In genomic region chr3:101573449-101574387, GRCh38 we compare ENCODE assay signal across 8 cellular contexts. TPM values are rescaled to one million over a fixed set of nuclear protein-coding genes. Genes with fewer than 3 reads are reported as not detected.
DNase-seq lines count a peak whose midpoint lies in the region; ATAC-seq and TF ChIP-seq lines count a peak whose summit lies in the region.

TSS of gene PCNP (plus strand) at chr3:101574180. CDS start at chr3:101574216, 36 bp downstream.

- H3K18ac ChIP-seq in IMR-90 (ENCODE audit: low read depth, low read length), result peak within 1 kb of the TSS; percentile 84

- no peaks in the 10 kb centered on the region for H3K4me1 ChIP-seq in IMR-90 (ENCODE audit: control insufficient read depth, insufficient read depth, low read length)
- peaks cover 19% of the 10 kb centered on the region for H3K4me1 ChIP-seq in mucosa of descending colon (ENCODE audit: low read depth)

- in situ Hi-C loops in IMR-90 (cut with MboI; ENCODE audit: low sequenced_read_pairs), result no loop called here

- H3K4me3 ChIP-seq in IMR-90 (ENCODE audit: insufficient read depth, low read depth, low read length) (peak within 1 kb of the TSS; percentile 75), epithelial cell of esophagus (ENCODE audit: low read length) (peak within 1 kb of the TSS; percentile 96), mucosa of descending colon (peak within 1 kb of the TSS; percentile 95)

- H4K5ac ChIP-seq in IMR-90 (ENCODE audit: low read depth, low read length), result peak within 1 kb of the TSS; percentile 97

- H3K9me3 ChIP-seq in IMR-90 (ENCODE audit: control insufficient read depth, insufficient read depth, low read length) (no peaks in the 10 kb centered on the region), mucosa of descending colon (no peaks in the 10 kb centered on the region)

- no peaks in the 10 kb centered on the region for H3K9me1 ChIP-seq in IMR-90 (ENCODE audit: insufficient read depth, low read length)

- no TSS peak for BruUV-seq in IMR-90 (replicated peaks; lab: Mats Ljungman, UMichigan)

- POLR2A ChIA-PET in IMR-90 (lab: Charles Lee; ENCODE audit: unreplicated experiment), result interaction anchor here (0.5 kb wide), 2 partner anchors 18 to 171 kb away, joined by 4 to 8 read pairs; no protein-coding TSS in a partner anchor

- peak within 1 kb of the TSS; percentile 97 for H3K9ac ChIP-seq in IMR-90 (ENCODE audit: low read depth, low read length)

- TF ChIP-seq POLR2A in IMR-90 (IDR thresholded peaks at IDR 0.05; ENCODE audit: low read depth, low read length), result peak; percentile 93

- peak within 1 kb of the TSS; percentile 96 for H3K14ac ChIP-seq in IMR-90 (replicated peaks; ENCODE audit: low read depth, low read length)

- H4K8ac ChIP-seq in IMR-90 (ENCODE audit: low read depth in 2 of 2, low read length in 2 of 2), result peak within 1 kb of the TSS; percentile 74 to 99

- H4K91ac ChIP-seq in IMR-90 (ENCODE audit: insufficient read depth, low read depth, low read length), result peak within 1 kb of the TSS; percentile 96

- CTCF ChIA-PET in IMR-90 (lab: Yijun Ruan, JAX), result interaction anchor here (0.7 to 1.3 kb wide), 8 partner anchors 9 to 257 kb away, joined by 3 to 5 read pairs (median 3); no protein-coding TSS in a partner anchor

- H2BK5ac ChIP-seq in IMR-90 (ENCODE audit: low read depth, low read length, poor library complexity, severe bottlenecking), result peak within 1 kb of the TSS; percentile 91

- peak; percentile 62 for TF ChIP-seq RAD21 in IMR-90 (IDR thresholded peaks at IDR 0.05; ENCODE audit: low read length)

- DNase-seq in DMS 273 treated with DMSO at 0.1 percent for 48 hours (lab: John Stamatoyannopoulos, UW) (peak; percentile 98), IMR-90 (peak; percentile 99), OCI-M1 (lab: John Stamatoyannopoulos, UW) (peak; percentile 99), activated T-cell treated with anti-CD3 and anti-CD28 coated beads for 4 hours (peak; percentile 99), epithelial cell of esophagus (ENCODE audit: low read depth) (peak; percentile 99), mucosa of descending colon (peak; percentile 99 to 100 (median 99))
- peak; percentile 98 for DNase-seq in stimulated activated CD8-positive, alpha-beta memory T cell treated with anti-CD3 and anti-CD28 coated beads, Interleukin-4, amount 100 ng/mL, for 4 hours (ENCODE audit: low read depth in 2 of 2, low spot score in 1 of 2)

- TF ChIP-seq CTCF in IMR-90 (conservative IDR thresholded peaks at IDR 0.05; ENCODE audit: low read depth, low read length) (peak; percentile 90), epithelial cell of esophagus (IDR thresholded peaks at IDR 0.05; ENCODE audit: insufficient read depth, low read depth, low read length, missing control alignments) (peak; percentile 85), mucosa of descending colon (IDR thresholded peaks at IDR 0.05) (peak; percentile 78)

- peak within 1 kb of the TSS; percentile 37 for H2BK20ac ChIP-seq in IMR-90 (ENCODE audit: low read depth, low read length)

- H3K4ac ChIP-seq in IMR-90 (ENCODE audit: low read depth, low read length), result peak within 1 kb of the TSS; percentile 92

- dilution Hi-C loops in IMR-90 (cut with HindIII; ENCODE audit: low sequenced_read_pairs, unreplicated experiment), result no loop called here

- peak within 1 kb of the TSS; percentile 94 for H2AFZ ChIP-seq in IMR-90 (replicated peaks; ENCODE audit: low read length, poor library complexity)

- H3K36me3 ChIP-seq in IMR-90 (ENCODE audit: control insufficient read depth, insufficient read depth, low read length) (peaks cover 3% of the 10 kb centered on the region; the same call in 1 of the 2 replicates), mucosa of descending colon (ENCODE audit: low read depth) (peaks cover 8% of the 10 kb centered on the region)

- H3K79me1 ChIP-seq in IMR-90 (ENCODE audit: low read depth in 1 of 2, low read length in 2 of 2), result peaks cover 0 to 10% of the 10 kb centered on the region in 2 experiments; a peak in 2 of 4 replicates

- ATAC-seq in GM21526 (IDR thresholded peaks at IDR 0.05; ENCODE audit: low FRiP score, unreplicated experiment) (peak; percentile 82), IMR-90 (ENCODE audit: low read depth) (peak; percentile 93), mucosa of descending colon (peak; percentile 96)

- H3K4me2 ChIP-seq in IMR-90 (ENCODE audit: low read depth, low read length), result peak within 1 kb of the TSS; percentile 81

- H2AK9ac ChIP-seq in IMR-90 (replicated peaks; ENCODE audit: low read depth, low read length, poor library complexity), result peak within 1 kb of the TSS; percentile 98

- H3K23ac ChIP-seq in IMR-90 (ENCODE audit: low read depth, low read length), result peak within 1 kb of the TSS; percentile 97

- 0% methylated on average over 22 of the region's 47 CpGs; no CpG with 5 or more reads in 1 of the 2 experiments for WGBS in IMR-90 (ENCODE audit: extremely low coverage in 2 of 2, insufficient read length in 1 of 2), 2 experiments

- peak within 1 kb of the TSS; percentile 92 for H3K27ac ChIP-seq in IMR-90 (ENCODE audit: insufficient read depth, low read length)

- peak within 1 kb of the TSS; percentile 70 for H2BK120ac ChIP-seq in IMR-90 (ENCODE audit: low read depth, low read length)

- intact Hi-C loops in IMR-90 (cut with micrococcal nuclease) (loop anchor here (2.0 to 5.0 kb wide), 2 partner anchors 61 to 64 kb away; partner anchors contain the start of gene SENP7), mucosa of descending colon (cut with DNase I, micrococcal nuclease) (loop anchor here in 1 of 2 donors (10.0 kb wide), 1 partner anchor 101 kb away; the partner anchor contains the start of gene ZBTB11)

- peak within 1 kb of the TSS; percentile 91 for H2AK5ac ChIP-seq in IMR-90 (ENCODE audit: low read depth, low read length)

- H3K56ac ChIP-seq in IMR-90 (ENCODE audit: extremely low read depth, insufficient read depth, low read length), result peak within 1 kb of the TSS; percentile 91

- H4K20me1 ChIP-seq in IMR-90 (ENCODE audit: insufficient read depth, low read length), result peaks cover 19% of the 10 kb centered on the region

- peak within 1 kb of the TSS; percentile 86 for H2BK15ac ChIP-seq in IMR-90 (ENCODE audit: low read depth, low read length)

- no peaks in the 10 kb centered on the region for H3K27me3 ChIP-seq in IMR-90 (ENCODE audit: control insufficient read depth, insufficient read depth, low read length)

TF ChIP-seq in IMR-90, 13 proteins besides CTCF, POLR2A, EP300 and RAD21:
- TF ChIP-seq RFX5 (IDR thresholded peaks at IDR 0.05; ENCODE audit: low read depth, low read length), result no peak
- TF ChIP-seq USF2 (IDR thresholded peaks at IDR 0.05; ENCODE audit: low read depth, low read length), result no peak
- no peak for TF ChIP-seq CEBPB (IDR thresholded peaks at IDR 0.05; ENCODE audit: low read depth, low read length)
- TF ChIP-seq MXI1 (IDR thresholded peaks at IDR 0.05; ENCODE audit: borderline replicate concordance, low read depth, low read length), result peak; percentile 31; the same call in 1 of the 2 replicates
- TF ChIP-seq ELK1 (IDR thresholded peaks at IDR 0.05; ENCODE audit: borderline replicate concordance, low read depth, low read length), result no peak
- no peak for TF ChIP-seq RCOR1 (IDR thresholded peaks at IDR 0.05; ENCODE audit: insufficient replicate concordance, low read length)
- TF ChIP-seq BHLHE40 (IDR thresholded peaks at IDR 0.05; ENCODE audit: low read depth, low read length), result peak; percentile 2; the same call in 1 of the 2 replicates
- peak; percentile 42; the same call in 1 of the 2 replicates for TF ChIP-seq SMC3 (IDR thresholded peaks at IDR 0.05; ENCODE audit: low read depth, low read length)
- peak; percentile 35; the same call in 1 of the 2 replicates for TF ChIP-seq MAZ (IDR thresholded peaks at IDR 0.05; ENCODE audit: borderline replicate concordance, low read depth, low read length)
- no peak for TF ChIP-seq CHD1 (IDR thresholded peaks at IDR 0.05; ENCODE audit: low read depth, low read length)
- TF ChIP-seq FOS (IDR thresholded peaks at IDR 0.05; ENCODE audit: low read depth, low read length), result no peak
- TF ChIP-seq NFE2L2 (IDR thresholded peaks at IDR 0.05; ENCODE audit: low read depth, low read length), result no peak
- TF ChIP-seq MAFK (IDR thresholded peaks at IDR 0.05; ENCODE audit: low read depth, low read length), result peak; percentile 95

RNA-seq across cellular contexts. Expression of gene PCNP, which starts in this region (rescaled TPM):
- 34.6 and 87.5 TPM in 2 replicates for total RNA-seq in IMR-90 (2012; rRNA removed)
- polyA plus RNA-seq in IMR-90 (2012; rRNA removed), result 39.5 and 53.2 TPM in 2 replicates
- 4.7 and 7.2 TPM in 2 replicates for polyA plus RNA-seq in IMR-90 (2012; cell fraction: cytosol; rRNA removed)
- 3.4 and 40.1 TPM in 2 replicates for polyA plus RNA-seq in IMR-90 (2012; cell fraction: nucleus; rRNA removed; ENCODE audit: low replicate concordance)
- total RNA-seq in mucosa of descending colon, result 100 to 1,000 TPM in 1 of 3 donors, 10 to 100 TPM in 2; 78.0 to 168 (median 94.3) TPM

Comparison
In these comparisons a context has a peak if more than half of its experiments do, and no peak if none do; other contexts are left out.
1. Peak in every context shown above with its lines: DNase-seq, ATAC-seq, H3K4me3 ChIP-seq and H3K27ac ChIP-seq.